Comparison of ENCODE assay signal across 28 cellular contexts in genomic region chr18:37902344-37902743, GRCh38.
"Had no signal": no experiment of that assay in that cellular context is flagged by ENCODE, and none has a peak within 500 bp of the region (broad histone marks: within the 10 kb centered on the region; RNA-seq: fewer than 3 reads in every experiment).

No MANE protein-coding gene starts in this region.

- H3K4me1 ChIP-seq: colonic mucosa, esophagus squamous epithelium, gastrocnemius medialis, heart right ventricle, left lung, lower lobe of right lung had no signal

- H3K27ac ChIP-seq: colonic mucosa, epithelial cell of prostate, esophagus squamous epithelium, gastrocnemius medialis, heart right ventricle, left lung, lower lobe of right lung had no signal

- H3K36me3 ChIP-seq: colonic mucosa, esophagus squamous epithelium, gastrocnemius medialis, heart right ventricle, left lung, lower lobe of right lung had no signal

- ATAC-seq: effector memory CD8-positive, alpha-beta T cell; esophagus mucosa; gastrocnemius medialis; heart right ventricle; left cardiac atrium; left lung; left ventricle myocardium superior; lower lobe of right lung; mucosa of descending colon had no signal

- H3K36me3 Mint-ChIP-seq: mesothelial cell of epicardium, naive B cell had no signal

- H3K4me3 ChIP-seq: colonic mucosa, esophagus squamous epithelium, gastrocnemius medialis, heart right ventricle, left lung, lower lobe of right lung, mucosa of descending colon had no signal

- H3K9me3 Mint-ChIP-seq: endodermal cell, mesothelial cell of epicardium had no signal

- H3K27ac Mint-ChIP-seq: dendritic cell treated with granulocyte-macrophage colony-stimulating factor and Interleukin-4, amounts not matched to agents 40 ng/mL and 50 ng/mL, for 4 days; effector memory CD8-positive, alpha-beta T cell; endodermal cell; mesothelial cell of epicardium; naive B cell had no signal

- FAIRE-seq: endometrium, islet of Langerhans, keratinocyte had no signal

- H3K9me3 ChIP-seq: colonic mucosa, esophagus squamous epithelium, gastrocnemius medialis, heart right ventricle, left lung, lower lobe of right lung had no signal

- H3K27me3 ChIP-seq: colonic mucosa, esophagus squamous epithelium, gastrocnemius medialis, heart right ventricle, left lung had no signal

- DNase-seq: colonic mucosa; cortex of kidney; effector CD8-positive, alpha-beta T cell; effector memory CD8-positive, alpha-beta T cell; endodermal cell; erythroblast; esophagus squamous epithelium; foreskin fibroblast; foreskin melanocyte; gastrocnemius medialis; glutamatergic neuron; head of caudate nucleus; heart right ventricle; hippocampal formation; left cardiac atrium; left lung; left ventricle myocardium superior; lower lobe of right lung; mesenchymal stem cell; mucosa of descending colon; naive B cell had no signal
